In genomic region chr1:205285391-205286101, GRCh38 we compare ENCODE assay signal across 8 cellular contexts. TPM values are rescaled to one million over a fixed set of nuclear protein-coding genes. Genes with fewer than 3 reads are reported as not detected.
A peak's percentile ranks its signal among the peaks of the same experiment; 100 is the strongest.
DNase-seq lines count a peak whose midpoint lies in the region; ATAC-seq and TF ChIP-seq lines count a peak whose summit lies in the region.

No MANE protein-coding gene starts in this region.

- no peaks in the 10 kb centered on the region for H3K27me3 ChIP-seq in tibial artery

- no peaks in the 10 kb centered on the region for H3K36me3 ChIP-seq in tibial artery

- H3K36me3 Mint-ChIP-seq in brain = no peaks in the 10 kb centered on the region
- H3K36me3 Mint-ChIP-seq in natural killer cell = no peaks in the 10 kb centered on the region

- ATAC-seq in HG02885 (IDR thresholded peaks at IDR 0.05; ENCODE audit: poor library complexity, unreplicated experiment) (peak; percentile 27), natural killer cell (peak; percentile 30 to 52 (median 43)), HG03045 (IDR thresholded peaks at IDR 0.05; ENCODE audit: unreplicated experiment) (no peak)

- DNase-seq in GM12864 (ENCODE audit: low read depth) (peak; percentile 77), T-helper 1 cell (peak; percentile 27 to 84 (median 41)), natural killer cell (peak; percentile 58), tibial artery (no peak), NCI-H2196 treated with DMSO at 0.1 percent for 48 hours (lab: John Stamatoyannopoulos, UW; ENCODE audit: unreplicated experiment) (no peak)

- H3K27me3 Mint-ChIP-seq in brain (no peaks in the 10 kb centered on the region), natural killer cell (ENCODE audit: low read depth in 2 of 2) (no peaks in the 10 kb centered on the region)

- H3K9me3 ChIP-seq in tibial artery = no peaks in the 10 kb centered on the region

- TF ChIP-seq CTCF in GM12864 (IDR thresholded peaks at IDR 0.05; ENCODE audit: low read depth, low read length, missing control alignments) (no peak), brain (conservative IDR thresholded peaks at IDR 0.05) (no peak), natural killer cell (IDR thresholded peaks at IDR 0.05) (no peak), tibial artery (IDR thresholded peaks at IDR 0.05) (no peak)

- intact Hi-C loops in natural killer cell (cut with micrococcal nuclease) (loop anchor here (2.0 to 10.0 kb wide), 4 partner anchors 195 to 1961 kb away; partner anchors contain the start of gene ELK4), tibial artery (cut with DNase I; ENCODE audit: low total_unique reads) (no loop called here)

- H3K4me1 ChIP-seq in tibial artery = peaks cover 0 to 14% (median 6%) of the 10 kb centered on the region in 4 donors

- no peak overlapping the region for H3K27ac ChIP-seq in tibial artery

- H3K4me1 Mint-ChIP-seq in brain = peaks cover 54% of the 10 kb centered on the region
- H3K4me1 Mint-ChIP-seq in natural killer cell = peaks cover 65 to 79% of the 10 kb centered on the region in 2 donors

- H3K27ac Mint-ChIP-seq in brain = peak overlapping the region; percentile 36 to 93 (median 83)
- peak overlapping the region; percentile 83 to 99 for H3K27ac Mint-ChIP-seq in natural killer cell

- H3K4me3 ChIP-seq in GM12864 (ENCODE audit: low read depth, low read length) (no peak overlapping the region), tibial artery (no peak overlapping the region)

- H3K9me3 Mint-ChIP-seq in brain (peaks cover 0 to 7% (median 0%) of the 10 kb centered on the region in 5 experiments), natural killer cell (no peaks in the 10 kb centered on the region)

- H3K4me3 Mint-ChIP-seq in brain = peak overlapping the region in 1 of 5 experiments; percentile 15
- peak overlapping the region; percentile 91 for H3K4me3 Mint-ChIP-seq in natural killer cell

RNA-seq across cellular contexts. Expression of gene NUAK2, which starts 36.0 kb away (rescaled TPM):
- polyA plus RNA-seq in brain (ENCODE audit: insufficient read depth, low read depth, low replicate concordance) = 14.4 TPM
- 10 to 100 TPM; 17.3 to 21.7 (median 21.5) TPM for total RNA-seq in natural killer cell

RNA-seq across cellular contexts. Expression of gene TMCC2, which starts 57.8 kb away (rescaled TPM):
- 106 TPM for polyA plus RNA-seq in brain (ENCODE audit: insufficient read depth, low read depth, low replicate concordance)
- total RNA-seq in natural killer cell = 1 to 10 TPM in 2 of 3 donors, under 1 TPM in 1; 0.93 to 1.5 (median 1.1) TPM

Comparison
In these comparisons a context has a peak if more than half of its experiments do, and no peak if none do; other contexts are left out.
1. DNase-seq: peak in GM12864 (single experiment), T-helper 1 cell (5 of 5) and natural killer cell (single experiment); none in tibial artery (0 of 2) and NCI-H2196 treated with DMSO at 0.1 percent for 48 hours (single experiment).